8 cellular contexts compared by ENCODE assay signal in genomic region chr1:205325334-205325884, GRCh38. TPM values are rescaled to one million over a fixed set of nuclear protein-coding genes. Genes with fewer than 3 reads are reported as not detected.
DNase-seq lines count a peak whose midpoint lies in the region; ATAC-seq, FAIRE-seq and TF ChIP-seq lines count a peak whose summit lies in the region.

No MANE protein-coding gene starts in this region.

- ATAC-seq in HG03159 (IDR thresholded peaks at IDR 0.05; ENCODE audit: unreplicated experiment) = no peak

- FAIRE-seq in GM12892 (lab: Jason Lieb, UNC) = peak; percentile 63

- no peak for TF ChIP-seq POLR2A in GM12892 (IDR thresholded peaks at IDR 0.05; ENCODE audit: low read depth, low read length)

- DNase-seq in AG08396 (ENCODE audit: low spot score) = peak; percentile 79
- no peak for DNase-seq in GM12892 (ENCODE audit: insufficient read length)
- peak; percentile 91 for DNase-seq in NCI-H2107 treated with DMSO at 0.1 percent for 48 hours (lab: John Stamatoyannopoulos, UW; ENCODE audit: unreplicated experiment)
- DNase-seq in UCSD-AML1 (lab: John Stamatoyannopoulos, UW; ENCODE audit: unreplicated experiment) = peak; percentile 24
- peak; percentile 81 for DNase-seq in cerebellum (ENCODE audit: low spot score)
- DNase-seq in kidney glomerular epithelial cell (lab: John Stamatoyannopoulos, UW) = peak; percentile 80
- peak; percentile 67 for DNase-seq in stimulated activated CD8-positive, alpha-beta memory T cell treated with anti-CD3 and anti-CD28 coated beads, Interleukin-4, amount 100 ng/mL, for 48 hours

RNA-seq across cellular contexts. Expression of gene NUAK2, which starts 3.9 kb away (rescaled TPM):
- polyA plus RNA-seq in GM12892 (2012; ENCODE audit: missing spikeins) = 1.4 TPM
- total RNA-seq in cerebellum = 1.3 TPM

RNA-seq across cellular contexts. Expression of gene KLHDC8A, which starts 31.3 kb away (rescaled TPM):
- not detected for polyA plus RNA-seq in GM12892 (2012; ENCODE audit: missing spikeins)
- 28.9 TPM for total RNA-seq in cerebellum
